Comparison of ENCODE assay signal across 16 cellular contexts in the genomic region with DNA sequence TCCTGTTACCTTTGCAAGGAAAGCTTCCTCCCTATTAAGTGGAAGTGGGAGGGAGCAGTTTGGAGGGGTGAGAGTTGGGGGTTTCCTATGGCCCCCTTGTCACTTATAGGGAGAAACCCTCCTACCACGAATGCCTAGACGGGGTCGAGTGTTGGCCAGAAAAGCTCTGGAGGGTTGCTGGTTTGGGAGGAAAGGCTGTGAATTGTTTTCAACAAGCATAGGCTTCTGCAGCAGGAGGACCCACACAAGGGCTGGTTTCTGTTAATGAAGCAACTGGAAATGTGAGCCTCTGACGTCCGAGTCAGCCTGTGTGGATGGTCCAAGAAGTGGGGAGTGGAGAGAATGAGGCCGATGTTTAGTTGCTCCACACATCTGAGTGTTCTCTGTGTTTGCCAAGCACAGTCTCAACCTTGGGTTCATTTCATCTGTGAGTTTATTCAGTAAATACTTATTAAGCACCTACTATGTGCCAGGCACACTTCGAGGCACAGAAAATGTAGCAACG. TPM values are rescaled to one million over a fixed set of nuclear protein-coding genes. Genes with fewer than 3 reads are reported as not detected.
DNase-seq lines count a peak whose midpoint lies in the region; ATAC-seq, FAIRE-seq and TF ChIP-seq lines count a peak whose summit lies in the region.
"Had no signal": no experiment of that assay in that cellular context is flagged by ENCODE, and none has a peak within 500 bp of the region (broad histone marks: within the 10 kb centered on the region; RNA-seq: fewer than 3 reads in every experiment).

No MANE protein-coding gene starts in this region.

- DNase-seq in AG20443 (ENCODE audit: low spot score) (peak; percentile 53), RWPE2 (ENCODE audit: low spot score) (peak; percentile 7), fibroblast of lung (ENCODE audit: low read depth in 2 of 2) (peak; percentile 5 to 42), HepG2 (ENCODE audit: low spot score) (no peak), middle frontal gyrus (ENCODE audit: extremely low spot score, low spot score) (no peak), MG63 (no peak)
- no peak for DNase-seq in activated CD4-positive, alpha-beta T cell treated with anti-CD3 and anti-CD28 coated beads for 36 hours
- DNase-seq: DMS79 treated with DMSO at 0.1 percent for 48 hours, HCEC 1CT, NCI-H69, SIG-M5 had no signal

- CTCF ChIA-PET in HepG2 (lab: Yijun Ruan, JAX; ENCODE audit: low intra/inter-chr PET ratio, low total read pairs), result no interaction called here
- CTCF ChIA-PET in activated CD4-positive, alpha-beta T cell treated with anti-CD3 and anti-CD28 coated beads for 36 hours (lab: Charles Lee), result interaction anchor here (1.1 kb wide), 1 partner anchor 496 kb away, joined by 3 read pairs; no protein-coding TSS in a partner anchor

- no TSS peak for BruUV-seq in HepG2 (replicated peaks; lab: Mats Ljungman, UMichigan)

- H3K9me3 Mint-ChIP-seq in activated CD4-positive, alpha-beta T cell treated with anti-CD3 and anti-CD28 coated beads for 36 hours (ENCODE audit: low read depth), result no peaks in the 10 kb centered on the region
- H3K9me3 Mint-ChIP-seq: CD8-positive, alpha-beta T cell had no signal

- no peak overlapping the region for H2AFZ ChIP-seq in fibroblast of lung (ENCODE audit: low read length)
- no peak overlapping the region for H2AFZ ChIP-seq in HepG2 (ENCODE audit: low read length)

- no peaks in the 10 kb centered on the region for H3K36me3 Mint-ChIP-seq in activated CD4-positive, alpha-beta T cell treated with anti-CD3 and anti-CD28 coated beads for 36 hours (ENCODE audit: low read depth)
- H3K36me3 Mint-ChIP-seq: CD8-positive, alpha-beta T cell had no signal

- FAIRE-seq in HepG2 (lab: Jason Lieb, UNC), result no peak

- H3K4me1 Mint-ChIP-seq in activated CD4-positive, alpha-beta T cell treated with anti-CD3 and anti-CD28 coated beads for 36 hours, result peaks cover 9% of the 10 kb centered on the region

- no peak for TF ChIP-seq CTCF in RWPE2 (IDR thresholded peaks at IDR 0.05; ENCODE audit: poor library complexity, severe bottlenecking)
- TF ChIP-seq CTCF in fibroblast of lung (conservative IDR thresholded peaks at IDR 0.05 in 1 of 2, IDR thresholded peaks at IDR 0.05 in 1 of 2; ENCODE audit: low read depth in 1 of 2, low read length in 2 of 2), result no peak
- no peak for TF ChIP-seq CTCF in HepG2 (CRISPR knock-in tag; IDR thresholded peaks at IDR 0.05)

- no peak for TF ChIP-seq RAD21 in HepG2 (CRISPR knock-in tag; IDR thresholded peaks at IDR 0.05)

- H3K4me3 ChIP-seq in RWPE2 (ENCODE audit: severe bottlenecking) (no peak overlapping the region), fibroblast of lung (replicated peaks in 1 of 4; ENCODE audit: control extremely low read depth in 1 of 4, insufficient read depth in 1 of 4, low read depth in 3 of 4, low read length in 4 of 4) (no peak overlapping the region), HepG2 (replicated peaks in 1 of 3; ENCODE audit: insufficient read depth in 1 of 3, low read depth in 2 of 3, low read length in 3 of 3) (no peak overlapping the region), MG63 (no peak overlapping the region)
- H3K4me3 ChIP-seq: BLaER1 had no signal

- intact Hi-C loops in HepG2 (cut with micrococcal nuclease; ENCODE audit: unreplicated experiment), result no loop called here
- intact Hi-C loops in activated CD4-positive, alpha-beta T cell treated with anti-CD3 and anti-CD28 coated beads for 36 hours (cut with DNase I, micrococcal nuclease), result no loop called here

- H3K4me3 Mint-ChIP-seq in activated CD4-positive, alpha-beta T cell treated with anti-CD3 and anti-CD28 coated beads for 36 hours, result no peak overlapping the region
- H3K4me3 Mint-ChIP-seq: CD8-positive, alpha-beta T cell had no signal

- H3K27ac ChIP-seq in RWPE2 (ENCODE audit: poor library complexity, severe bottlenecking) (no peak overlapping the region), fibroblast of lung (ENCODE audit: insufficient read depth, low read length) (no peak overlapping the region), HepG2 (ENCODE audit: extremely low read length, insufficient read depth, low read length) (no peak overlapping the region)
- H3K27ac ChIP-seq: BLaER1 had no signal

- WGBS in HepG2 (ENCODE audit: low lambda C conversion rate), result 5% methylated on average over 8 of the region's 8 CpGs

- in situ Hi-C loops in HepG2 (cut with HindIII; ENCODE audit: extremely low pct_ligation_motif_present, low pct_unique_long_range_greater_than_20kb), result loop anchor here (5.0 kb wide), 1 partner anchor 496 kb away; no protein-coding TSS in a partner anchor

- H3K36me3 ChIP-seq in RWPE2 (ENCODE audit: low read depth) (no peaks in the 10 kb centered on the region), fibroblast of lung (ENCODE audit: control insufficient read depth, insufficient read depth, low read length) (no peaks in the 10 kb centered on the region), HepG2 (replicated peaks in 1 of 2; ENCODE audit: control insufficient read depth in 1 of 2, insufficient read depth in 2 of 2, low read length in 2 of 2) (no peaks in the 10 kb centered on the region), MG63 (no peaks in the 10 kb centered on the region)
- H3K36me3 ChIP-seq: BLaER1 had no signal

- H3K4me1 ChIP-seq in RWPE2 (ENCODE audit: insufficient read depth, poor library complexity, severe bottlenecking) (no peaks in the 10 kb centered on the region), fibroblast of lung (ENCODE audit: control insufficient read depth, extremely low read depth, insufficient read depth, low read length) (no peaks in the 10 kb centered on the region), HepG2 (ENCODE audit: insufficient read depth, low read length) (no peaks in the 10 kb centered on the region)

- H4K20me1 ChIP-seq in fibroblast of lung (ENCODE audit: control insufficient read depth, extremely low read depth, insufficient read depth, low read length) (no peaks in the 10 kb centered on the region), HepG2 (ENCODE audit: insufficient read depth, low read length) (peaks cover 2% of the 10 kb centered on the region; the same call in 1 of the 2 replicates)
- H4K20me1 ChIP-seq: BLaER1 had no signal

- no peak overlapping the region for H3K27ac Mint-ChIP-seq in activated CD4-positive, alpha-beta T cell treated with anti-CD3 and anti-CD28 coated beads for 36 hours
- H3K27ac Mint-ChIP-seq: CD8-positive, alpha-beta T cell had no signal

- no peak for ATAC-seq in RWPE2 (ENCODE audit: low read depth)
- ATAC-seq in HepG2, result no peak
- ATAC-seq in activated CD4-positive, alpha-beta T cell treated with anti-CD3 and anti-CD28 coated beads for 36 hours, result no peak
- ATAC-seq: CD8-positive, alpha-beta T cell had no signal

- POLR2A ChIA-PET in HepG2 (lab: Yijun Ruan, JAX), result no interaction called here
- POLR2A ChIA-PET in activated CD4-positive, alpha-beta T cell treated with anti-CD3 and anti-CD28 coated beads for 36 hours (lab: Charles Lee), result no interaction called here

- peaks cover 32% of the 10 kb centered on the region for H3K27me3 ChIP-seq in RWPE2 (ENCODE audit: insufficient read depth, poor library complexity, severe bottlenecking)
- peaks cover 62% of the 10 kb centered on the region for H3K27me3 ChIP-seq in fibroblast of lung (ENCODE audit: control insufficient read depth, insufficient read depth, low read length)
- peaks cover 7 to 75% of the 10 kb centered on the region in 2 experiments; a peak in 4 of 5 replicates for H3K27me3 ChIP-seq in HepG2 (ENCODE audit: control insufficient read depth in 1 of 2, insufficient read depth in 2 of 2, low read length in 2 of 2)
- no peaks in the 10 kb centered on the region for H3K27me3 ChIP-seq in MG63

- no peaks in the 10 kb centered on the region for H3K79me2 ChIP-seq in fibroblast of lung (ENCODE audit: control insufficient read depth, insufficient read depth, low read length)
- H3K79me2 ChIP-seq in HepG2 (ENCODE audit: insufficient read depth, low read length), result no peaks in the 10 kb centered on the region

- H3K9ac ChIP-seq in fibroblast of lung (ENCODE audit: insufficient read depth, low read length), result no peak overlapping the region
- no peak overlapping the region for H3K9ac ChIP-seq in HepG2 (ENCODE audit: insufficient read depth, low read depth, low read length)
- H3K9ac ChIP-seq: BLaER1 had no signal

- TF ChIP-seq POLR2A in HepG2 (IDR thresholded peaks at IDR 0.05; ENCODE audit: insufficient read depth in 1 of 2, low read depth in 2 of 2, low read length in 2 of 2), result no peak

- no peaks in the 10 kb centered on the region for H3K9me3 ChIP-seq in RWPE2 (ENCODE audit: severe bottlenecking)
- H3K9me3 ChIP-seq in fibroblast of lung (ENCODE audit: control insufficient read depth, insufficient read depth, low read depth, low read length), result no peaks in the 10 kb centered on the region
- H3K9me3 ChIP-seq in HepG2 (ENCODE audit: low read length), result no peaks in the 10 kb centered on the region
- H3K9me3 ChIP-seq in MG63, result no peaks in the 10 kb centered on the region
- H3K9me3 ChIP-seq: BLaER1 had no signal

- TF ChIP-seq EP300 in HepG2 (IDR thresholded peaks at IDR 0.05; ENCODE audit: low read depth in 2 of 2, low read length in 2 of 2) (no peak), HepG2 (CRISPR knock-in tag; IDR thresholded peaks at IDR 0.05; ENCODE audit: borderline replicate concordance) (no peak)

- H3K4me2 ChIP-seq in fibroblast of lung (ENCODE audit: extremely low read depth, insufficient read depth, low read length) (no peak overlapping the region), HepG2 (ENCODE audit: low read depth, low read length) (no peak overlapping the region)
- H3K4me2 ChIP-seq: BLaER1 had no signal

- peaks cover 31% of the 10 kb centered on the region for H3K27me3 Mint-ChIP-seq in activated CD4-positive, alpha-beta T cell treated with anti-CD3 and anti-CD28 coated beads for 36 hours

RNA-seq across cellular contexts. Expression of a gene that starts 37.3 kb away (rescaled TPM):
- total RNA-seq in fibroblast of lung, result 0.26 and 2.8 TPM in 2 replicates
- 0.36 TPM in 1 of 2 replicates, not detected in the other for polyA plus RNA-seq in fibroblast of lung
- 0.42 TPM in 1 of 2 replicates, not detected in the other for polyA plus RNA-seq in fibroblast of lung (2012)
- not detected in 2 replicates for polyA minus RNA-seq in fibroblast of lung (ENCODE audit: low replicate concordance)
- not detected in 2 replicates for total RNA-seq in HepG2 (2016; rRNA removed; fragmentation: Illumina TruSeq; extraction: Trizol)
- total RNA-seq in HepG2 (2016; cell fraction: cytosol; rRNA removed; fragmentation: Illumina TruSeq; extraction: Trizol; ENCODE audit: low read depth), result not detected in 2 replicates
- not detected in 2 replicates for total RNA-seq in HepG2 (2016; cell fraction: insoluble cytoplasmic fraction; rRNA removed; fragmentation: Illumina TruSeq; extraction: Trizol)
- total RNA-seq in HepG2 (2016; cell fraction: membrane; rRNA removed; fragmentation: Illumina TruSeq; extraction: Trizol), result not detected in 2 replicates
- not detected in 2 replicates for total RNA-seq in HepG2 (2016; cell fraction: nucleus; rRNA removed; fragmentation: Illumina TruSeq; extraction: Trizol)
- polyA plus RNA-seq in HepG2 (2011; rRNA removed), result 0.04 and 0.05 TPM in 2 replicates
- polyA plus RNA-seq in HepG2 (2011; cell fraction: cytosol; rRNA removed), result 0.01 and 0.03 TPM in 2 replicates
- not detected in 2 replicates for polyA plus RNA-seq in HepG2 (2011; cell fraction: nucleus; rRNA removed)
- polyA plus RNA-seq in HepG2 (2012), result 0.09 and 0.12 TPM in 2 replicates
- not detected in 2 replicates for polyA plus RNA-seq in HepG2 (2016; cell fraction: cytosol; fragmentation: Illumina TruSeq; extraction: Trizol; ENCODE audit: low read depth)
- polyA plus RNA-seq in HepG2 (2016; cell fraction: insoluble cytoplasmic fraction; fragmentation: Illumina TruSeq; extraction: Trizol; ENCODE audit: low read depth), result not detected in 2 replicates
- polyA plus RNA-seq in HepG2 (2016; cell fraction: membrane; fragmentation: Illumina TruSeq; extraction: Trizol; ENCODE audit: low read depth), result not detected in 2 replicates
- polyA plus RNA-seq in HepG2 (2016; cell fraction: nucleus; fragmentation: Illumina TruSeq; extraction: Trizol; ENCODE audit: insufficient read depth, low read depth), result not detected in 2 replicates
- polyA minus RNA-seq in HepG2 (2011; rRNA and poly(A)+ RNA removed; ENCODE audit: low replicate concordance), result not detected in 2 replicates
- polyA minus RNA-seq in HepG2 (2011; cell fraction: cytosol; rRNA and poly(A)+ RNA removed), result not detected in 2 replicates
- polyA minus RNA-seq in HepG2 (2011; cell fraction: nucleus; rRNA and poly(A)+ RNA removed), result not detected in 2 replicates
- total RNA-seq in activated CD4-positive, alpha-beta T cell treated with anti-CD3 and anti-CD28 coated beads for 36 hours, result not detected
- not detected in 2 replicates for total RNA-seq in MG63 (2014; rRNA removed; shearing (Covaris generic); ENCODE audit: low replicate concordance)
- total RNA-seq: CD8-positive, alpha-beta T cell; G401; HT1080; RPMI7951 had no signal

Comparison
In these comparisons a context has a peak if more than half of its experiments do, and no peak if none do; other contexts are left out.
1. DNase-seq: peak in AG20443 (single experiment), RWPE2 (single experiment) and fibroblast of lung (2 of 2); none in HepG2 (single experiment), middle frontal gyrus (single experiment), activated CD4-positive, alpha-beta T cell treated with anti-CD3 and anti-CD28 coated beads for 36 hours (single experiment) and MG63 (single experiment).